9 cellular contexts compared by ENCODE assay signal in the genomic region with DNA sequence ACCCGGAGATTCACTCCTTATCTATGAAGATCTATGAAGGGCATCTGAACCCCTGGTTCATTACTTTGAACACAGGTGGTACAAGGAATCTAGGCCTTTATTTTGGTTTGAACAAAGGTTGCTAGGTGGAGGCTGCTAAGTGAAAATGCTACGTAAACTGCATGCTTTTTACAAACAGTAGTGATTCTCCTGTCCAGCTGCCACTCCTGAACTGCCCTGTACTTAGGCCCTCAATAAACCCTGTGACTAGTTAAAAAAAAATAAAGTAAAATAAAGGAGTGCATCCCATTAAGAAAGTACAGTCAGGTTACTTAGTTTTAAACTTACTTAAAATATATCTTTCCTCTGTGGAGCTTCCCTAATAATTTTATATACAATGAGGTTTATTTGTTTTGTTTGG. TPM values are rescaled to one million over a fixed set of nuclear protein-coding genes. Genes with fewer than 3 reads are reported as not detected.
"Had no signal": no experiment of that assay in that cellular context is flagged by ENCODE, and none has a peak within 500 bp of the region (broad histone marks: within the 10 kb centered on the region; RNA-seq: fewer than 3 reads in every experiment).

No MANE protein-coding gene starts in this region.

- DNase-seq: GOT3, H7, HFFc6, IMR-90 had no signal

- H3K4me1 ChIP-seq: HAP-1 had no signal

- H3K4me3 ChIP-seq: HAP-1, K562 had no signal

- H3K9me3 ChIP-seq: HAP-1 had no signal

- H3K27ac ChIP-seq: HL-60 had no signal

- H3K36me3 ChIP-seq: HAP-1 had no signal

- ATAC-seq: HCT116, K562 had no signal

RNA-seq across cellular contexts. Expression of a gene that starts 27.7 kb away (rescaled TPM):
- total RNA-seq: H4, H7, HFFc6, IMR-90 had no signal
